17 cellular contexts compared by ENCODE assay signal in the genomic region with DNA sequence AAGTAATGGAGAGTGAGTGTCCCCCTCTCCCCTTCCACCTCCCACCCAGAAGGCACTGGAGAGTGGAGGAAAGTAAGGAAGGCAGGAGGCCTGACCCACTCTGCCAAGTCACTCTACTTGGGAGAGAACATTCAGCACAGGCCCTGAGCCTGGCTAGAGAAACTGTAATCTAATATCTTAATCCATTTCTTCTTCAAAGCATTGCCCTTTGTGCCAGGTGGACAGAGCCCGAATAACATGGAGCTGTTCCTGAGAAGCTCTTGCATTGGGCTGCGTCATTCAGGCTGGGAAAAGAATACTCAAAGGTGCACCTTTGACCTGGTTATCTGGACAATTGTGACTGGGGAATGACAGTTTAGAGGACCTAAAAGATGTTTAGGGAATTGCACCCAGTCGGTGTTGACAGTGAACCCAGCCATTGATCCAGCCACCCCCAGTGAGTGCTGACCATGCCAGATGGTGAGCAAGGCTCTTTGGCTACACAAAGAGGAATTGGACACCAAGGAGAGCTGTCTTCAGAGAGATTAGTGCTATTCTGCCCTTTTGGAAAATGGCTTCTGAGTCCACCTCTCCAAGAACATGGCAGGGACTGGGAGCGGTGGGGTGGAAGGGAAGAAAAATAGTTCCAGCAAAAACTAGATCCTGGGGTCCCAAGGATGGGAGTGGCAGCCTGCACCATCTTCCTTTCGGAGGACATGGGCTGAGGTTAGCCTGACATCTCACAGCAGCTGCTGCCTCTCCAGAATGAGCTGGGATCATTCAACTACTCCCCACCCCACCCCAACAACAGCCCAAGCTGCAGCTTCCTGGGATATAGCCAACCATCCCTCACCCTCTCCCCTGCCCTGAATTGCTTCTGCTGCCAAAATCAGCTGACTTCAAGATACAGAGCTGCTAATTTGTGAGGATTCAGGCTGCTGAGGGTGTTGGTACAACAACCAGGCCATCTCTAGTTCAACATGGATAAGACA. TPM values are rescaled to one million over a fixed set of nuclear protein-coding genes. Genes with fewer than 3 reads are reported as not detected.
A peak's percentile ranks its signal among the peaks of the same experiment; 100 is the strongest.
DNase-seq lines count a peak whose midpoint lies in the region; ATAC-seq and TF ChIP-seq lines count a peak whose summit lies in the region.
"Had no signal": no experiment of that assay in that cellular context is flagged by ENCODE, and none has a peak within 500 bp of the region (broad histone marks: within the 10 kb centered on the region; RNA-seq: fewer than 3 reads in every experiment).

No MANE protein-coding gene starts in this region.

- intact Hi-C loops in PC-3 (cut with micrococcal nuclease): no loop called here

- H3K36me3 Mint-ChIP-seq in nephron progenitor cell (ENCODE audit: low read depth): peaks cover 6% of the 10 kb centered on the region

- POLR2A ChIA-PET in PC-3 (lab: Charles Lee; ENCODE audit: unreplicated experiment): no interaction called here

- peaks cover 12% of the 10 kb centered on the region for H3K9me3 Mint-ChIP-seq in nephron progenitor cell
- H3K9me3 Mint-ChIP-seq: CD4-positive, alpha-beta T cell had no signal

- peaks cover 38% of the 10 kb centered on the region for H3K4me1 Mint-ChIP-seq in nephron progenitor cell

- no TSS peak for BruUV-seq in PC-3 (replicated peaks; lab: Mats Ljungman, UMichigan)

- DNase-seq in DMS 273 (lab: John Stamatoyannopoulos, UW; ENCODE audit: unreplicated experiment): peak; percentile 43
- no peak for DNase-seq in DMS 273 treated with DMSO at 0.1 percent for 48 hours (lab: John Stamatoyannopoulos, UW)
- peak; percentile 54 for DNase-seq in NCI-H524 treated with DMSO at 0.1 percent for 48 hours (lab: John Stamatoyannopoulos, UW)
- no peak for DNase-seq in nephron progenitor cell
- DNase-seq in PC-3: no peak
- no peak for DNase-seq in substantia nigra (lab: John Stamatoyannopoulos, UW)
- DNase-seq: AML-193; Caco-2; CD4-positive, alpha-beta T cell; DMS79 treated with DMSO at 0.1 percent for 48 hours; GF-D8; H9 had no signal

- peak overlapping the region; percentile 65 for H3K27ac ChIP-seq in skeletal muscle tissue (ENCODE audit: low read depth, low read length)
- no peak overlapping the region for H3K27ac ChIP-seq in PC-3 (ENCODE audit: low read length)
- no peak overlapping the region for H3K27ac ChIP-seq in substantia nigra (ENCODE audit: low read depth, low read length, poor library complexity, severe bottlenecking)
- H3K27ac ChIP-seq: 22Rv1, A549, C4-2B had no signal

- no peak overlapping the region for H2AFZ ChIP-seq in PC-3 (ENCODE audit: low read length)

- H3K4me1 ChIP-seq in skeletal muscle tissue (ENCODE audit: control insufficient read depth in 3 of 3, insufficient read depth in 3 of 3, low read length in 3 of 3) (peaks cover 26 to 38% (median 34%) of the 10 kb centered on the region in 3 donors), PC-3 (ENCODE audit: insufficient read depth, low read length) (no peaks in the 10 kb centered on the region)
- H3K4me1 ChIP-seq: A549, Caco-2 had no signal

- peak overlapping the region; percentile 19 for H3K27ac Mint-ChIP-seq in nephron progenitor cell
- H3K27ac Mint-ChIP-seq: CD4-positive, alpha-beta T cell; H9 had no signal

- H4K20me1 ChIP-seq in PC-3 (ENCODE audit: low read length): no peaks in the 10 kb centered on the region

- no peak for ATAC-seq in PC-3
- ATAC-seq: A549, HepG2 had no signal

- no peak overlapping the region for H3K4me2 ChIP-seq in PC-3 (ENCODE audit: low read length)
- H3K4me2 ChIP-seq: A549 had no signal

- peaks cover 15% of the 10 kb centered on the region for H3K27me3 Mint-ChIP-seq in nephron progenitor cell (ENCODE audit: low read depth, poor library complexity)

- no peaks in the 10 kb centered on the region for H3F3A ChIP-seq in PC-3 (ENCODE audit: low read length, unreplicated experiment)

- CTCF ChIA-PET in PC-3 (lab: Charles Lee): no interaction called here

- peak overlapping the region in 2 of 3 donors; percentile 22 to 38 for H3K4me3 ChIP-seq in skeletal muscle tissue (ENCODE audit: low read length in 3 of 3)
- H3K4me3 ChIP-seq in PC-3 (ENCODE audit: low read length): no peak overlapping the region
- H3K4me3 ChIP-seq: A549 had no signal

- H3K27me3 ChIP-seq in skeletal muscle tissue (ENCODE audit: control insufficient read depth in 3 of 3, insufficient read depth in 3 of 3, low read length in 3 of 3): peaks cover 0 to 9% (median 0%) of the 10 kb centered on the region in 3 donors
- peaks cover 75% of the 10 kb centered on the region for H3K27me3 ChIP-seq in PC-3 (ENCODE audit: low read length)

- H3K4me3 Mint-ChIP-seq in nephron progenitor cell: no peak overlapping the region
- H3K4me3 Mint-ChIP-seq: CD4-positive, alpha-beta T cell; H9 had no signal

- H3K9ac ChIP-seq in skeletal muscle tissue (ENCODE audit: low read depth in 1 of 3, low read length in 3 of 3): no peak overlapping the region
- no peak overlapping the region for H3K9ac ChIP-seq in PC-3 (ENCODE audit: low read length)

- TF ChIP-seq CTCF in nephron progenitor cell (IDR thresholded peaks at IDR 0.05) (no peak), PC-3 (conservative IDR thresholded peaks at IDR 0.05; ENCODE audit: low read depth, low read length) (no peak)

- H3K36me3 ChIP-seq in skeletal muscle tissue (ENCODE audit: control insufficient read depth in 3 of 3, insufficient read depth in 3 of 3, low read length in 3 of 3): no peaks in the 10 kb centered on the region
- H3K36me3 ChIP-seq in PC-3 (ENCODE audit: low read depth, low read length): no peaks in the 10 kb centered on the region

- H3K79me2 ChIP-seq in PC-3 (ENCODE audit: low read length): no peaks in the 10 kb centered on the region

- H3K9me2 ChIP-seq in PC-3 (replicated peaks; ENCODE audit: low read length): no peaks in the 10 kb centered on the region

- no peaks in the 10 kb centered on the region for H3K9me3 ChIP-seq in skeletal muscle tissue (ENCODE audit: control insufficient read depth in 3 of 3, low read length in 3 of 3)
- no peaks in the 10 kb centered on the region for H3K9me3 ChIP-seq in PC-3 (ENCODE audit: low read length)
- H3K9me3 ChIP-seq: A549, Caco-2 had no signal

RNA-seq across cellular contexts. Expression of gene NOG, which starts 11.6 kb away (rescaled TPM):
- total RNA-seq in skeletal muscle tissue (8.9 TPM), PC-3 (2014; rRNA removed) (23.9 and 30.6 TPM in 2 replicates)
- total RNA-seq: H9, HepG2 had no signal

Comparison
In these comparisons a context has a peak if more than half of its experiments do, and no peak if none do; other contexts are left out.
1. DNase-seq: peak in DMS 273 (single experiment) and NCI-H524 treated with DMSO at 0.1 percent for 48 hours (single experiment); none in DMS 273 treated with DMSO at 0.1 percent for 48 hours (single experiment), nephron progenitor cell (single experiment), PC-3 (single experiment) and substantia nigra (0 of 49).